20 cellular contexts compared by ENCODE assay signal in the genomic region with DNA sequence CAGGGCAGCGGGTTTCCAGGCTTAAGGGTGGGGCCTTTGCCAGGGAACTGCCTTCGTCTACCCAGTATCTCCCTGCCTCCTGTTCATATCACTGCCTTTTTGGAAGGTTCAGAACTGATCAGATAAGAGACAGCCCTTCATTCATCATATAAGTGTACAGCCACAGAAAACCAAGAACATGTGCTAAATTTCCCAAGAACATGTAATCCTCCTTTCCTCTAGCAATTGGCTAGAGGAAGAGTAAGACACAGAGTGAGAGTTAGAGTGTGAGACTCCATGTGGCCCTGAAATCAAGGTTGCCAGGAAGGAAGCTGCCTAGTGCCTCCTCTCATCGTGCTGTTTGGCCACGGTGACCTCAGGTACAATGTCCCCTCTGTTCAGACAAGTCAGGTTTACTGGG.
DNase-seq lines count a peak whose midpoint lies in the region; TF ChIP-seq lines count a peak whose summit lies in the region.
"Had no signal": no experiment of that assay in that cellular context is flagged by ENCODE, and none has a peak within 500 bp of the region (broad histone marks: within the 10 kb centered on the region; RNA-seq: fewer than 3 reads in every experiment).

No MANE protein-coding gene starts in this region.

- H3K27me3 ChIP-seq in SJSA1 (replicated peaks) (no peaks in the 10 kb centered on the region), skeletal muscle satellite cell (ENCODE audit: control insufficient read depth, insufficient read depth, low read length) (no peaks in the 10 kb centered on the region)
- H3K27me3 ChIP-seq: gastrocnemius medialis, left lung, thyroid gland had no signal

- no peak overlapping the region for H3K4me3 Mint-ChIP-seq in CD14-positive monocyte
- H3K4me3 Mint-ChIP-seq: activated CD4-positive, alpha-beta memory T cell treated with anti-CD3 and anti-CD28 coated beads, Interleukin-2, amount 10 ng/mL, durations not matched to agents 7 days and 5 days; activated naive CD4-positive, alpha-beta T cell treated with anti-CD3 and anti-CD28 coated beads, Interleukin-2, amount 10 ng/mL, durations not matched to agents 7 days and 5 days; activated T-cell treated with anti-CD3 and anti-CD28 coated beads, Interleukin-2, amount 50 U/mL, for 4 hours; stimulated activated naive B cell treated with anti-CD40 and anti-IgM and Interleukin-4, amounts not matched to agents 10 μg/mL and 1 μg/mL and 100 μg/mL, for 72 hours had no signal

- H3K4me1 Mint-ChIP-seq in CD14-positive monocyte, result no peaks in the 10 kb centered on the region
- H3K4me1 Mint-ChIP-seq: activated CD4-positive, alpha-beta memory T cell treated with anti-CD3 and anti-CD28 coated beads, Interleukin-2, amount 10 ng/mL, durations not matched to agents 7 days and 5 days; activated naive CD4-positive, alpha-beta T cell treated with anti-CD3 and anti-CD28 coated beads, Interleukin-2, amount 10 ng/mL, durations not matched to agents 7 days and 5 days; stimulated activated naive B cell treated with anti-CD40 and anti-IgM and Interleukin-4, amounts not matched to agents 10 μg/mL and 1 μg/mL and 100 μg/mL, for 72 hours had no signal

- H3K36me3 ChIP-seq in SJSA1 (no peaks in the 10 kb centered on the region), skeletal muscle satellite cell (ENCODE audit: insufficient read depth, low read length) (no peaks in the 10 kb centered on the region)
- H3K36me3 ChIP-seq: gastrocnemius medialis, left lung, thyroid gland had no signal

- no peak for TF ChIP-seq CTCF in fibroblast of the aortic adventitia (IDR thresholded peaks at IDR 0.05; ENCODE audit: insufficient read depth, low read length)
- TF ChIP-seq CTCF in CD14-positive monocyte (IDR thresholded peaks at IDR 0.05), result no peak

- peaks cover 4 to 11% (median 8%) of the 10 kb centered on the region in 7 donors for H3K9me3 Mint-ChIP-seq in CD14-positive monocyte
- H3K9me3 Mint-ChIP-seq: activated T-cell treated with anti-CD3 and anti-CD28 coated beads, Interleukin-2, amount 50 U/mL, for 4 hours had no signal

- H3K36me3 Mint-ChIP-seq in CD14-positive monocyte, result no peaks in the 10 kb centered on the region
- H3K36me3 Mint-ChIP-seq: activated naive CD4-positive, alpha-beta T cell treated with anti-CD3 and anti-CD28 coated beads, Interleukin-2, amount 10 ng/mL, durations not matched to agents 7 days and 5 days; stimulated activated naive B cell treated with anti-CD40 and anti-IgM and Interleukin-4, amounts not matched to agents 10 μg/mL and 1 μg/mL and 100 μg/mL, for 72 hours had no signal

- H3K4me2 ChIP-seq in skeletal muscle satellite cell (ENCODE audit: low read length), result peak overlapping the region; percentile 58

- DNase-seq in EH (ENCODE audit: low read depth), result peak; percentile 31
- no peak for DNase-seq in SJSA1 (ENCODE audit: low read depth in 1 of 2, low spot score in 2 of 2)
- peak; percentile 61 for DNase-seq in fibroblast of the aortic adventitia (ENCODE audit: low read depth)
- no peak for DNase-seq in SW480 (ENCODE audit: low spot score)
- no peak for DNase-seq in CD14-positive monocyte (ENCODE audit: low spot score)
- DNase-seq in HUDEP-2 (lab: John Stamatoyannopoulos, UW; ENCODE audit: unreplicated experiment in 76 of 76), result no peak
- DNase-seq: activated CD4-positive, alpha-beta memory T cell treated with anti-CD3 and anti-CD28 coated beads, Interleukin-2, amount 10 ng/mL, durations not matched to agents 7 days and 5 days; activated naive CD4-positive, alpha-beta T cell treated with anti-CD3 and anti-CD28 coated beads, Interleukin-2, amount 10 ng/mL, durations not matched to agents 7 days and 5 days; activated T-cell treated with anti-CD3 and anti-CD28 coated beads, Interleukin-2, amount 50 U/mL, for 4 hours; NCI-H1105 treated with DMSO at 0.1 percent for 48 hours; NCI-H2107; NCI-H526 treated with DMSO at 0.1 percent for 48 hours; retina; SHP77 treated with DMSO at 0.1 percent for 48 hours; stimulated activated naive B cell treated with anti-CD40 and anti-IgM and Interleukin-4, amounts not matched to agents 10 μg/mL and 1 μg/mL and 100 μg/mL, for 72 hours; thyroid gland had no signal

- peak overlapping the region; percentile 21; the same call in 1 of the 2 replicates for H3K27ac ChIP-seq in SJSA1
- H3K27ac ChIP-seq: coronary artery, gastrocnemius medialis, left lung, thyroid gland had no signal

- H3K4me3 ChIP-seq in SJSA1 (no peak overlapping the region), fibroblast of the aortic adventitia (ENCODE audit: low read depth, low read length) (no peak overlapping the region), skeletal muscle satellite cell (ENCODE audit: low read length) (no peak overlapping the region)
- H3K4me3 ChIP-seq: coronary artery, gastrocnemius medialis, left lung, thyroid gland had no signal

- H3K4me1 ChIP-seq in SJSA1 (replicated peaks), result peaks cover 12% of the 10 kb centered on the region
- H3K4me1 ChIP-seq in skeletal muscle satellite cell (ENCODE audit: control insufficient read depth, insufficient read depth, low read length), result peaks cover 22% of the 10 kb centered on the region
- H3K4me1 ChIP-seq: left lung had no signal

- intact Hi-C loops in CD14-positive monocyte (cut with micrococcal nuclease), result no loop called here

- H3K9me3 ChIP-seq in SJSA1 (replicated peaks) (no peaks in the 10 kb centered on the region), skeletal muscle satellite cell (replicated peaks; ENCODE audit: low read length) (no peaks in the 10 kb centered on the region)
- H3K9me3 ChIP-seq: gastrocnemius medialis, thyroid gland had no signal

- no peak overlapping the region for H3K27ac Mint-ChIP-seq in CD14-positive monocyte
- H3K27ac Mint-ChIP-seq: activated CD4-positive, alpha-beta memory T cell treated with anti-CD3 and anti-CD28 coated beads, Interleukin-2, amount 10 ng/mL, durations not matched to agents 7 days and 5 days; activated naive CD4-positive, alpha-beta T cell treated with anti-CD3 and anti-CD28 coated beads, Interleukin-2, amount 10 ng/mL, durations not matched to agents 7 days and 5 days; stimulated activated naive B cell treated with anti-CD40 and anti-IgM and Interleukin-4, amounts not matched to agents 10 μg/mL and 1 μg/mL and 100 μg/mL, for 72 hours had no signal

- H3K9ac ChIP-seq in skeletal muscle satellite cell (ENCODE audit: low read depth, low read length), result peak overlapping the region; percentile 69

- no peaks in the 10 kb centered on the region for H3K27me3 Mint-ChIP-seq in CD14-positive monocyte (ENCODE audit: low read depth in 3 of 3)
- H3K27me3 Mint-ChIP-seq: activated CD4-positive, alpha-beta memory T cell treated with anti-CD3 and anti-CD28 coated beads, Interleukin-2, amount 10 ng/mL, durations not matched to agents 7 days and 5 days; activated naive CD4-positive, alpha-beta T cell treated with anti-CD3 and anti-CD28 coated beads, Interleukin-2, amount 10 ng/mL, durations not matched to agents 7 days and 5 days had no signal

Comparison
In these comparisons a context has a peak if more than half of its experiments do, and no peak if none do; other contexts are left out.
1. DNase-seq: peak in EH (single experiment) and fibroblast of the aortic adventitia (single experiment); none in SJSA1 (0 of 2), SW480 (single experiment), CD14-positive monocyte (single experiment) and HUDEP-2 (0 of 76).